In the genomic region with DNA sequence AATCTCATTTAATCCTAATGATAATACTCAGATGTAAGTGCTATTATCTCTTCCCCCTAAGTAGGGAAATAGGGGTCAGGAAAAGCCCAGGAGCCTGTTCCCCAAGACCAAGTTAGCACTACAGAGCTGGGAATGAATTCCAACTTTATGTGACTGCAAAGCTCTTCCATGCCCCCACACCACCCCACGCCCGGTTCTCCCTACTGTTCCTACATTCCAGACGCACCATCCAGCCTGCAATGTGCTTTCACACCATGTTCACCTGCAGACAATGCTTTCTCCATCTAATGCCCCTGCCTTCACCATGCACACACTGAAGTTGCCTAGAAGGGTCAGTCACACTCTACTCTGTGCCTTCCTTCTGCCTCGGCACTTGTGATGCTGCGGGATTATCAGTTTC, we compare ENCODE assay signal across 3 cellular contexts.
TF ChIP-seq lines count a peak whose summit lies in the region.

No MANE protein-coding gene starts in this region.

TF ChIP-seq in SK-N-SH, 30 proteins besides CTCF, POLR2A, EP300 and RAD21:
- 0 out of 2 replicates have a peak, but pooled peaks have one; percentile 19 for TF ChIP-seq GATA2 (CRISPR knock-in tag; IDR thresholded peaks at IDR 0.05)
- TF ChIP-seq, protein P1, sequence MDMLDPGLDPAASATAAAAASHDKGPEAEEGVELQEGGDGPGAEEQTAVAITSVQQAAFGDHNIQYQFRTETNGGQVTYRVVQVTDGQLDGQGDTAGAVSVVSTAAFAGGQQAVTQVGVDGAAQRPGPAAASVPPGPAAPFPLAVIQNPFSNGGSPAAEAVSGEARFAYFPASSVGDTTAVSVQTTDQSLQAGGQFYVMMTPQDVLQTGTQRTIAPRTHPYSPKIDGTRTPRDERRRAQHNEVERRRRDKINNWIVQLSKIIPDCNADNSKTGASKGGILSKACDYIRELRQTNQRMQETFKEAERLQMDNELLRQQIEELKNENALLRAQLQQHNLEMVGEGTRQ (IDR thresholded peaks at IDR 0.05; ENCODE audit: borderline replicate concordance, low read depth, low read length): no peak

TF ChIP-seq in SK-N-SH treated with all-trans-retinoic acid at 6 μM for 48 hours, 23 proteins besides CTCF, POLR2A, EP300 and RAD21:
- TF ChIP-seq TSHZ2 (CRISPR knock-in tag; IDR thresholded peaks at IDR 0.05) (no peak), CSDC2 (CRISPR knock-in tag; IDR thresholded peaks at IDR 0.05) (no peak), BACH2 (CRISPR knock-in tag; IDR thresholded peaks at IDR 0.05; ENCODE audit: borderline replicate concordance) (no peak), OSR1 (CRISPR knock-in tag; IDR thresholded peaks at IDR 0.05) (no peak), ZNF70 (CRISPR knock-in tag; IDR thresholded peaks at IDR 0.05) (no peak), ZNF8 (CRISPR knock-in tag; IDR thresholded peaks at IDR 0.05) (no peak), PPARA (CRISPR knock-in tag; IDR thresholded peaks at IDR 0.05; ENCODE audit: borderline replicate concordance) (no peak), ARNTL (CRISPR knock-in tag; IDR thresholded peaks at IDR 0.05; ENCODE audit: borderline replicate concordance, low read depth) (no peak)
- TF ChIP-seq, protein P2, sequence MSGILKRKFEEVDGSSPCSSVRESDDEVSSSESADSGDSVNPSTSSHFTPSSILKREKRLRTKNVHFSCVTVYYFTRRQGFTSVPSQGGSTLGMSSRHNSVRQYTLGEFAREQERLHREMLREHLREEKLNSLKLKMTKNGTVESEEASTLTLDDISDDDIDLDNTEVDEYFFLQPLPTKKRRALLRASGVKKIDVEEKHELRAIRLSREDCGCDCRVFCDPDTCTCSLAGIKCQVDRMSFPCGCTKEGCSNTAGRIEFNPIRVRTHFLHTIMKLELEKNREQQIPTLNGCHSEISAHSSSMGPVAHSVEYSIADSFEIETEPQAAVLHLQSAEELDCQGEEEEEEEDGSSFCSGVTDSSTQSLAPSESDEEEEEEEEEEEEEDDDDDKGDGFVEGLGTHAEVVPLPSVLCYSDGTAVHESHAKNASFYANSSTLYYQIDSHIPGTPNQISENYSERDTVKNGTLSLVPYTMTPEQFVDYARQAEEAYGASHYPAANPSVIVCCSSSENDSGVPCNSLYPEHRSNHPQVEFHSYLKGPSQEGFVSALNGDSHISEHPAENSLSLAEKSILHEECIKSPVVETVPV (CRISPR knock-in tag; IDR thresholded peaks at IDR 0.05): no peak
- TF ChIP-seq, protein P3, sequence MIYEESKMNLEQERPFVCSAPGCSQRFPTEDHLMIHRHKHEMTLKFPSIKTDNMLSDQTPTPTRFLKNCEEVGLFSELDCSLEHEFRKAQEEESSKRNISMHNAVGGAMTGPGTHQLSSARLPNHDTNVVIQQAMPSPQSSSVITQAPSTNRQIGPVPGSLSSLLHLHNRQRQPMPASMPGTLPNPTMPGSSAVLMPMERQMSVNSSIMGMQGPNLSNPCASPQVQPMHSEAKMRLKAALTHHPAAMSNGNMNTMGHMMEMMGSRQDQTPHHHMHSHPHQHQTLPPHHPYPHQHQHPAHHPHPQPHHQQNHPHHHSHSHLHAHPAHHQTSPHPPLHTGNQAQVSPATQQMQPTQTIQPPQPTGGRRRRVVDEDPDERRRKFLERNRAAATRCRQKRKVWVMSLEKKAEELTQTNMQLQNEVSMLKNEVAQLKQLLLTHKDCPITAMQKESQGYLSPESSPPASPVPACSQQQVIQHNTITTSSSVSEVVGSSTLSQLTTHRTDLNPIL (CRISPR knock-in tag; IDR thresholded peaks at IDR 0.05; ENCODE audit: low read depth): no peak
- TF ChIP-seq, protein P4, sequence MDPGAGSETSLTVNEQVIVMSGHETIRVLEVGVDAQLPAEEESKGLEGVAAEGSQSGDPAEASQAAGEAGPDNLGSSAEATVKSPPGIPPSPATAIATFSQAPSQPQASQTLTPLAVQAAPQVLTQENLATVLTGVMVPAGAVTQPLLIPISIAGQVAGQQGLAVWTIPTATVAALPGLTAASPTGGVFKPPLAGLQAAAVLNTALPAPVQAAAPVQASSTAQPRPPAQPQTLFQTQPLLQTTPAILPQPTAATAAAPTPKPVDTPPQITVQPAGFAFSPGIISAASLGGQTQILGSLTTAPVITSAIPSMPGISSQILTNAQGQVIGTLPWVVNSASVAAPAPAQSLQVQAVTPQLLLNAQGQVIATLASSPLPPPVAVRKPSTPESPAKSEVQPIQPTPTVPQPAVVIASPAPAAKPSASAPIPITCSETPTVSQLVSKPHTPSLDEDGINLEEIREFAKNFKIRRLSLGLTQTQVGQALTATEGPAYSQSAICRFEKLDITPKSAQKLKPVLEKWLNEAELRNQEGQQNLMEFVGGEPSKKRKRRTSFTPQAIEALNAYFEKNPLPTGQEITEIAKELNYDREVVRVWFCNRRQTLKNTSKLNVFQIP (CRISPR knock-in tag; IDR thresholded peaks at IDR 0.05; ENCODE audit: borderline replicate concordance, low read depth): no peak

TF ChIP-seq in H1, 55 proteins besides CTCF, POLR2A, EP300 and RAD21:
- no peak for TF ChIP-seq GTF2F1 (IDR thresholded peaks at IDR 0.05; ENCODE audit: borderline replicate concordance, low read depth, low read length)
TF ChIP-seq in H1: peak in this region for 0.
